In the genomic region with DNA sequence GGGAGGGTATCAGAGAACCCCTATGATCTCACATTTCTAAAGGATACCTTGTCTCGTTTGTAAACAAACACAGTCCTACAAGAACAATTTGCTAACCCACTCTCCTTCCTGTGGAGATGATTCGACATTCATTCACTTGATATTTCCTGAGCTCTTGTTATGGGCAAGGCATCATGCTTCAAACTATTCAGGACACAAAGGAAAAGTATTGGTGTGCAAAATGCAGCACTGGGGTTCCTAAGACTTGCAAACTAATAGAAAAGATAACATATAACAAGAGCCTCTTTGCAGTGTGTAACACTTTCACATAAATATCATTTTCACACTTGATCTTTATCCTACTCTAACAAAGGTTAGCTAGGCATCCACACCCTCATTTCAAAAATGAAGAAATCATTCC, we compare ENCODE assay signal across 21 cellular contexts.
A peak's percentile ranks its signal among the peaks of the same experiment; 100 is the strongest.
DNase-seq lines count a peak whose midpoint lies in the region; ATAC-seq and TF ChIP-seq lines count a peak whose summit lies in the region.
"Had no signal": no experiment of that assay in that cellular context is flagged by ENCODE, and none has a peak within 500 bp of the region (broad histone marks: within the 10 kb centered on the region; RNA-seq: fewer than 3 reads in every experiment).

No MANE protein-coding gene starts in this region.

- H3K36me3 ChIP-seq in esophagus muscularis mucosa (no peaks in the 10 kb centered on the region), iPS-20b (ENCODE audit: insufficient read depth, low read depth, low read length) (no peaks in the 10 kb centered on the region), upper lobe of right lung (no peaks in the 10 kb centered on the region)
- H3K36me3 ChIP-seq: BE2C, BLaER1 had no signal

- H3K4me3 ChIP-seq in esophagus muscularis mucosa, result no peak overlapping the region
- peak overlapping the region; percentile 12; the same call in 1 of the 2 replicates for H3K4me3 ChIP-seq in iPS-20b (ENCODE audit: low read length)
- H3K4me3 ChIP-seq in upper lobe of right lung, result no peak overlapping the region
- H3K4me3 ChIP-seq: BLaER1 had no signal

- H3K27me3 ChIP-seq in esophagus muscularis mucosa, result no peaks in the 10 kb centered on the region
- H3K27me3 ChIP-seq in iPS-20b (ENCODE audit: insufficient read depth, low read length), result peaks cover 55% of the 10 kb centered on the region
- H3K27me3 ChIP-seq in upper lobe of right lung, result no peaks in the 10 kb centered on the region
- H3K27me3 ChIP-seq: BE2C, BLaER1 had no signal

- H3K27ac ChIP-seq in esophagus muscularis mucosa (replicated peaks in 1 of 4) (no peak overlapping the region), iPS-20b (ENCODE audit: low read length) (no peak overlapping the region), upper lobe of right lung (no peak overlapping the region)
- H3K27ac ChIP-seq: BLaER1 had no signal

- ATAC-seq in upper lobe of right lung (no peak), HG02642 (IDR thresholded peaks at IDR 0.05; ENCODE audit: poor library complexity, unreplicated experiment) (no peak)

- peaks cover 0 to 6% (median 0%) of the 10 kb centered on the region in 4 donors for H3K4me1 ChIP-seq in esophagus muscularis mucosa
- H3K4me1 ChIP-seq in iPS-20b (ENCODE audit: insufficient read depth, low read length), result peaks cover 10% of the 10 kb centered on the region; the same call in 1 of the 2 replicates
- no peaks in the 10 kb centered on the region for H3K4me1 ChIP-seq in upper lobe of right lung
- H3K4me1 ChIP-seq: BE2C, BLaER1 had no signal

- TF ChIP-seq POLR2A in esophagus muscularis mucosa (IDR thresholded peaks at IDR 0.05; ENCODE audit: low read depth), result no peak

- no peaks in the 10 kb centered on the region for H3K9me3 ChIP-seq in esophagus muscularis mucosa
- no peaks in the 10 kb centered on the region for H3K9me3 ChIP-seq in iPS-20b (ENCODE audit: insufficient read depth, low read depth, low read length)
- H3K9me3 ChIP-seq in upper lobe of right lung, result no peaks in the 10 kb centered on the region
- H3K9me3 ChIP-seq: BE2C, BLaER1 had no signal

- TF ChIP-seq EP300 in esophagus muscularis mucosa (IDR thresholded peaks at IDR 0.05), result no peak

- DNase-seq in NCI-H226 (peak; percentile 43), esophagus muscularis mucosa (ENCODE audit: extremely low spot score) (peak; percentile 37), upper lobe of right lung (no peak), NCI-H1436 treated with DMSO at 0.1 percent for 48 hours (lab: John Stamatoyannopoulos, UW) (no peak)
- DNase-seq: 8988T; ACHN; BE2C; C1 segment of cervical spinal cord; CD4-positive, alpha-beta memory T cell; CD4-positive, CD25-positive, alpha-beta regulatory T cell; CD8-positive, alpha-beta memory T cell; COR-L47; DMS 273 treated with DMSO at 0.1 percent for 48 hours; DMS153; DMS53; DMS79; DND-41; GF-D8 had no signal

- no peak overlapping the region for H3K9ac ChIP-seq in iPS-20b (ENCODE audit: low read depth, low read length)
- H3K9ac ChIP-seq: BLaER1 had no signal

- WGBS in esophagus muscularis mucosa, result 75% methylated on average over 2 of the region's 2 CpGs

- intact Hi-C loops in esophagus muscularis mucosa (cut with DNase I) (no loop called here), upper lobe of right lung (cut with DNase I) (no loop called here)

- TF ChIP-seq CTCF in esophagus muscularis mucosa (IDR thresholded peaks at IDR 0.05) (no peak), upper lobe of right lung (IDR thresholded peaks at IDR 0.05) (no peak)

Comparison
In these comparisons a context has a peak if more than half of its experiments do, and no peak if none do; other contexts are left out.
1. DNase-seq: peak in NCI-H226 (single experiment) and esophagus muscularis mucosa (single experiment); none in upper lobe of right lung (single experiment) and NCI-H1436 treated with DMSO at 0.1 percent for 48 hours (single experiment).